ENCODE assay signal across 17 cellular contexts in the genomic region with DNA sequence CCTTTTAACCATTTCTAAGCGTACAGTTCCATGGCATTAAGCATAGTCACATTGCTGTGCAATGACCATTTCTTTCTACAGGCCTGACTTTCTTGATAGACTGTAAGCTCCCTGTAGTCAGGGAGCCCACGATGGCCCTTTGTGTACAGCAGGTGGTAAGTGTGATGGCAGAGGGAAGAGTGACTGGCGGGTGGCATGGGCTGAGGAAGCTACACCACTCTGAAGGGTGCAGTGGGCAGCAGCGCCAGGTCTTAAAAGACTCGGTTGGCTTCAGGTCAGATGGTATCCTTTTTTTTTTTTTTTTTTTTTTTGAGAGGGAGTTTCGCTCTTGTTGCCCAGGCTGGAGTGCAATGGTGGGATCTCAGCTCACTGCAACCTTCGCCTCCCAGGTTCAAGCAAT. TPM values are rescaled to one million over a fixed set of nuclear protein-coding genes. Genes with fewer than 3 reads are reported as not detected.
DNase-seq lines count a peak whose midpoint lies in the region; ATAC-seq and TF ChIP-seq lines count a peak whose summit lies in the region.
"Had no signal": no experiment of that assay in that cellular context is flagged by ENCODE, and none has a peak within 500 bp of the region (broad histone marks: within the 10 kb centered on the region; RNA-seq: fewer than 3 reads in every experiment).

No MANE protein-coding gene starts in this region.

- H3K27me3 ChIP-seq in heart right ventricle (no peaks in the 10 kb centered on the region), hepatocyte (no peaks in the 10 kb centered on the region)
- H3K27me3 ChIP-seq: foreskin keratinocyte, transverse colon had no signal

- CTCF ChIA-PET in activated CD4-positive, alpha-beta memory T cell treated with anti-CD3 and anti-CD28 coated beads, Interleukin-2, amount 10 ng/mL, durations not matched to agents 7 days and 5 days (lab: Charles Lee): interaction anchor here (6.5 kb wide), 1 partner anchor 13 kb away, joined by 48 read pairs; no protein-coding TSS in a partner anchor
- CTCF ChIA-PET in RWPE1 (lab: Yijun Ruan, JAX): interaction anchor here (0.9 to 3.0 kb wide), 2 partner anchors 12 to 22 kb away, joined by 3 to 11 read pairs; no protein-coding TSS in a partner anchor

- H3K4me3 ChIP-seq in heart right ventricle: peak overlapping the region in 8 of 10 donors; percentile 65 to 80 (median 70)
- no peak overlapping the region for H3K4me3 ChIP-seq in hepatocyte
- H3K4me3 ChIP-seq: mucosa of descending colon had no signal

- peaks cover 10% of the 10 kb centered on the region for H3K4me1 Mint-ChIP-seq in activated CD4-positive, alpha-beta memory T cell treated with anti-CD3 and anti-CD28 coated beads, Interleukin-2, amount 10 ng/mL, durations not matched to agents 7 days and 5 days
- H3K4me1 Mint-ChIP-seq in stimulated activated effector memory CD8-positive, alpha-beta T cell treated with anti-CD3 and anti-CD28 coated beads, Interleukin-12 subunit alpha, Interleukin-12 subunit beta, amount 100 ng/mL, for 72 hours: peaks cover 41% of the 10 kb centered on the region

- H3K27me3 Mint-ChIP-seq in activated CD4-positive, alpha-beta memory T cell treated with anti-CD3 and anti-CD28 coated beads, Interleukin-2, amount 10 ng/mL, durations not matched to agents 7 days and 5 days: no peaks in the 10 kb centered on the region

- H2AFZ ChIP-seq in hepatocyte: no peak overlapping the region

- no peak for DNase-seq in heart right ventricle
- no peak for DNase-seq in Right ventricle myocardium inferior (ENCODE audit: missing footprints)
- no peak for DNase-seq in activated CD4-positive, alpha-beta memory T cell treated with anti-CD3 and anti-CD28 coated beads, Interleukin-2, amount 10 ng/mL, durations not matched to agents 7 days and 5 days
- no peak for DNase-seq in hepatocyte (ENCODE audit: low spot score)
- no peak for DNase-seq in stimulated activated effector memory CD8-positive, alpha-beta T cell treated with anti-CD3 and anti-CD28 coated beads, Interleukin-12 subunit alpha, Interleukin-12 subunit beta, amount 100 ng/mL, for 72 hours (ENCODE audit: low spot score in 2 of 2)
- no peak for DNase-seq in COLO829 (ENCODE audit: low spot score)
- no peak for DNase-seq in RWPE1 (ENCODE audit: low spot score)
- DNase-seq: activated T-cell treated with anti-CD3 and anti-CD28 coated beads, Interleukin-2, amount 50 U/mL, for 72 hours; effector CD8-positive, alpha-beta T cell; foreskin keratinocyte; mucosa of descending colon; NCI-H1048; SK-N-SH; stimulated activated CD4-positive, alpha-beta T cell treated with anti-CD3 and anti-CD28 coated beads, Interleukin-1b, Interleukin-23, amount 100 ng/mL, for 48 hours; transverse colon; WERI-Rb-1 had no signal

- no peaks in the 10 kb centered on the region for H3K9me2 ChIP-seq in hepatocyte (replicated peaks; ENCODE audit: insufficient read depth)
- H3K9me2 ChIP-seq: SK-N-SH had no signal

- peak overlapping the region; percentile 99 for H3K4me2 ChIP-seq in hepatocyte

- H3K27ac Mint-ChIP-seq in activated CD4-positive, alpha-beta memory T cell treated with anti-CD3 and anti-CD28 coated beads, Interleukin-2, amount 10 ng/mL, durations not matched to agents 7 days and 5 days: no peak overlapping the region
- H3K27ac Mint-ChIP-seq in stimulated activated effector memory CD8-positive, alpha-beta T cell treated with anti-CD3 and anti-CD28 coated beads, Interleukin-12 subunit alpha, Interleukin-12 subunit beta, amount 100 ng/mL, for 72 hours: no peak overlapping the region
- H3K27ac Mint-ChIP-seq: activated T-cell treated with anti-CD3 and anti-CD28 coated beads, Interleukin-2, amount 50 U/mL, for 72 hours had no signal

- H3K79me2 ChIP-seq in hepatocyte: peaks cover 16% of the 10 kb centered on the region

- H3K36me3 ChIP-seq in heart right ventricle (peaks cover 0 to 4% (median 0%) of the 10 kb centered on the region in 9 donors), hepatocyte (replicated peaks; ENCODE audit: insufficient read depth, low read depth) (no peaks in the 10 kb centered on the region)
- H3K36me3 ChIP-seq: transverse colon, WERI-Rb-1 had no signal

- ATAC-seq in heart right ventricle: no peak
- ATAC-seq in Right ventricle myocardium inferior: no peak
- no peak for ATAC-seq in stimulated activated effector memory CD8-positive, alpha-beta T cell treated with anti-CD3 and anti-CD28 coated beads, Interleukin-12 subunit alpha, Interleukin-12 subunit beta, amount 100 ng/mL, for 72 hours
- no peak for ATAC-seq in GM19463 (IDR thresholded peaks at IDR 0.05; ENCODE audit: unreplicated experiment)
- ATAC-seq: activated T-cell treated with anti-CD3 and anti-CD28 coated beads, Interleukin-2, amount 50 U/mL, for 72 hours; foreskin keratinocyte; mucosa of descending colon had no signal

- peaks cover 5% of the 10 kb centered on the region for H4K20me1 ChIP-seq in hepatocyte (ENCODE audit: insufficient read depth, poor library complexity, severe bottlenecking)

- POLR2A ChIA-PET in activated CD4-positive, alpha-beta memory T cell treated with anti-CD3 and anti-CD28 coated beads, Interleukin-2, amount 10 ng/mL, durations not matched to agents 7 days and 5 days (lab: Charles Lee): no interaction called here
- POLR2A ChIA-PET in RWPE1 (lab: Yijun Ruan, JAX; ENCODE audit: low non-redundant PET): no interaction called here

- H3K4me1 ChIP-seq in heart right ventricle: peaks cover 13 to 68% (median 62%) of the 10 kb centered on the region in 9 donors
- peaks cover 12% of the 10 kb centered on the region for H3K4me1 ChIP-seq in hepatocyte (ENCODE audit: insufficient read depth)

- H3K36me3 Mint-ChIP-seq in activated CD4-positive, alpha-beta memory T cell treated with anti-CD3 and anti-CD28 coated beads, Interleukin-2, amount 10 ng/mL, durations not matched to agents 7 days and 5 days (ENCODE audit: low read depth): no peaks in the 10 kb centered on the region
- peaks cover 7% of the 10 kb centered on the region for H3K36me3 Mint-ChIP-seq in stimulated activated effector memory CD8-positive, alpha-beta T cell treated with anti-CD3 and anti-CD28 coated beads, Interleukin-12 subunit alpha, Interleukin-12 subunit beta, amount 100 ng/mL, for 72 hours

- H3K27ac ChIP-seq in heart right ventricle: peak overlapping the region in 8 of 10 donors; percentile 73 to 96 (median 91)
- H3K27ac ChIP-seq in hepatocyte: no peak overlapping the region
- H3K27ac ChIP-seq in RWPE1: no peak overlapping the region
- H3K27ac ChIP-seq: foreskin keratinocyte, WERI-Rb-1 had no signal

- TF ChIP-seq CTCF in heart right ventricle (IDR thresholded peaks at IDR 0.05) (no peak), hepatocyte (IDR thresholded peaks at IDR 0.05; ENCODE audit: poor library complexity) (no peak), RWPE1 (conservative IDR thresholded peaks at IDR 0.05; ENCODE audit: low read depth) (no peak)

- 79 to 90% methylated on average over 6 to 7 of the region's 7 CpGs for WGBS in heart right ventricle, 2 donors
- 98% methylated on average over 6 of the region's 7 CpGs for WGBS in hepatocyte (ENCODE audit: low lambda C conversion rate, missing lambda C conversion rate)

- intact Hi-C loops in heart right ventricle (cut with DNase I): loop anchor here in 4 of 10 donors (5.0 kb wide), 3 partner anchors 134 to 239 kb away; no protein-coding TSS in a partner anchor
- intact Hi-C loops in Right ventricle myocardium inferior (cut with DNase I): no loop called here

- H3K9me3 ChIP-seq in heart right ventricle (no peaks in the 10 kb centered on the region), hepatocyte (ENCODE audit: low read depth) (no peaks in the 10 kb centered on the region)
- H3K9me3 ChIP-seq: mucosa of descending colon, SK-N-SH, transverse colon had no signal

- no peaks in the 10 kb centered on the region for H3K9me3 Mint-ChIP-seq in activated CD4-positive, alpha-beta memory T cell treated with anti-CD3 and anti-CD28 coated beads, Interleukin-2, amount 10 ng/mL, durations not matched to agents 7 days and 5 days
- no peaks in the 10 kb centered on the region for H3K9me3 Mint-ChIP-seq in stimulated activated effector memory CD8-positive, alpha-beta T cell treated with anti-CD3 and anti-CD28 coated beads, Interleukin-12 subunit alpha, Interleukin-12 subunit beta, amount 100 ng/mL, for 72 hours
- H3K9me3 Mint-ChIP-seq: activated T-cell treated with anti-CD3 and anti-CD28 coated beads, Interleukin-2, amount 50 U/mL, for 72 hours had no signal

- H3K4me3 Mint-ChIP-seq in activated CD4-positive, alpha-beta memory T cell treated with anti-CD3 and anti-CD28 coated beads, Interleukin-2, amount 10 ng/mL, durations not matched to agents 7 days and 5 days: peak overlapping the region; percentile 17
- H3K4me3 Mint-ChIP-seq in stimulated activated effector memory CD8-positive, alpha-beta T cell treated with anti-CD3 and anti-CD28 coated beads, Interleukin-12 subunit alpha, Interleukin-12 subunit beta, amount 100 ng/mL, for 72 hours: peak overlapping the region; percentile 73

RNA-seq across cellular contexts. Expression of gene PPM1F, which starts 1.6 kb away (rescaled TPM):
- total RNA-seq in heart right ventricle: 10 to 100 TPM; 14.3 to 31.4 (median 19.0) TPM
- polyA plus RNA-seq in heart right ventricle: 10 to 100 TPM; 11.8 to 12.3 TPM
- 18.9 TPM for total RNA-seq in Right ventricle myocardium inferior
- 10 to 100 TPM; 11.9 to 12.5 TPM for total RNA-seq in activated CD4-positive, alpha-beta memory T cell treated with anti-CD3 and anti-CD28 coated beads, Interleukin-2, amount 10 ng/mL, durations not matched to agents 7 days and 5 days
- 13.7 and 17.8 TPM in 2 replicates for total RNA-seq in hepatocyte
- polyA plus RNA-seq in hepatocyte: 14.7 and 16.1 TPM in 2 replicates

RNA-seq across cellular contexts. Expression of gene TOP3B, which starts 31.5 kb away (rescaled TPM):
- total RNA-seq in heart right ventricle: 10 to 100 TPM in 7 of 10 donors, 1 to 10 TPM in 3; 8.4 to 18.4 (median 10.8) TPM
- 10 to 100 TPM in 1 of 2 donors, 1 to 10 TPM in 1; 7.8 to 20.0 TPM for polyA plus RNA-seq in heart right ventricle
- 10.4 TPM for total RNA-seq in Right ventricle myocardium inferior
- total RNA-seq in activated CD4-positive, alpha-beta memory T cell treated with anti-CD3 and anti-CD28 coated beads, Interleukin-2, amount 10 ng/mL, durations not matched to agents 7 days and 5 days: 10 to 100 TPM; 42.6 to 42.7 TPM
- total RNA-seq in hepatocyte: 23.5 and 26.6 TPM in 2 replicates
- polyA plus RNA-seq in hepatocyte: 30.8 and 45.6 TPM in 2 replicates

Comparison
In these comparisons a context has a peak if more than half of its experiments do, and no peak if none do; other contexts are left out.
1. H3K27ac ChIP-seq: peak in heart right ventricle (8 of 10); none in hepatocyte (single experiment) and RWPE1 (single experiment).